Comparison of ENCODE assay signal across 8 cellular contexts in the genomic region with DNA sequence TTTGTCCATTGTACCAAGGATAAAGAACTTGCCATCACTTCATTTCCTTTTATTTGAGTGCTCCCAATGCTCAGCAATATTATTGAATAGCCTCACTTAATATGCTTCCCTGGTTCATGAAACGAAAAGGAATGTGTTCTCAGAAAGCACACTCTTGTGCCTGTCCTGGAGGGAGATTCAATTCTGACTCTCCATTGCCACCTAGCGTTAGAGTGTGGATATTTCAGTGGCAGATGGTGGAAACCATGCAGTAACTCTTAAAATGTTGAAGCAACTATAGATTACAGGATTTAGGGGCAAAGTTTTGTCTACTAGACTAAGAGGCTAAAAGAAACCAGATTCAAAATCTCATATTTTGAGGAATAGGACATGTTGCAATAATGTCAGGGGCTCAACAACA. TPM values are rescaled to one million over a fixed set of nuclear protein-coding genes. Genes with fewer than 3 reads are reported as not detected.
DNase-seq lines count a peak whose midpoint lies in the region; ATAC-seq and TF ChIP-seq lines count a peak whose summit lies in the region.

No MANE protein-coding gene starts in this region.

- H3K4me3 ChIP-seq in foreskin fibroblast (ENCODE audit: low read depth in 1 of 2, low read length in 2 of 2) (no peak overlapping the region), ovary (no peak overlapping the region)

- H3K4me1 ChIP-seq in ovary (ENCODE audit: insufficient read depth): no peaks in the 10 kb centered on the region

- peaks cover 18% of the 10 kb centered on the region for H3K36me3 Mint-ChIP-seq in activated CD4-positive, alpha-beta T cell treated with anti-CD3 and anti-CD28 coated beads, Interleukin-2, amount 10 ng/mL, durations not matched to agents 24 days and 14 days (ENCODE audit: low read depth)

- H3K9me3 ChIP-seq in ovary: no peaks in the 10 kb centered on the region

- in situ Hi-C loops in Caki2 (cut with HindIII; ENCODE audit: low pct_unique_long_range_greater_than_20kb, low sequenced_read_pairs): no loop called here

- H3K36me3 ChIP-seq in ovary: no peaks in the 10 kb centered on the region

- WGBS in ovary, 3 donors: 1 to 3% (median 2%) methylated on average over 2 of the region's 2 CpGs

- TF ChIP-seq EP300 in ovary (IDR thresholded peaks at IDR 0.05): no peak

- H3K27ac ChIP-seq in ovary: no peak overlapping the region

- ATAC-seq in GM19035 (IDR thresholded peaks at IDR 0.05; ENCODE audit: unreplicated experiment) (peak; percentile 50), HG03460 (IDR thresholded peaks at IDR 0.05; ENCODE audit: unreplicated experiment) (no peak)

- no peak for TF ChIP-seq POLR2A in ovary (IDR thresholded peaks at IDR 0.05)

- TF ChIP-seq CTCF in foreskin fibroblast (IDR thresholded peaks at IDR 0.05; ENCODE audit: low read depth, low read length): peak; percentile 54
- TF ChIP-seq CTCF in ovary (IDR thresholded peaks at IDR 0.05): peak; percentile 14 to 36 (median 31)

- peak; percentile 10 for DNase-seq in Caki2 (ENCODE audit: low read depth)
- peak; percentile 17 for DNase-seq in NCI-H146 (lab: John Stamatoyannopoulos, UW)
- DNase-seq in activated CD4-positive, alpha-beta T cell treated with anti-CD3 and anti-CD28 coated beads, Interleukin-2, amount 10 ng/mL, durations not matched to agents 24 days and 14 days: peak; percentile 87
- DNase-seq in foreskin fibroblast: peak in 1 of 2 donors; percentile 69
- peak in 1 of 5 donors; percentile 39 for DNase-seq in ovary
- no peak for DNase-seq in NK-92 treated with Interleukin-12 subunit alpha and Interleukin-12 subunit beta, amount 100 ng/mL, for 24 hours (lab: John Stamatoyannopoulos, UW)

- H3K4me1 Mint-ChIP-seq in activated CD4-positive, alpha-beta T cell treated with anti-CD3 and anti-CD28 coated beads, Interleukin-2, amount 10 ng/mL, durations not matched to agents 24 days and 14 days: peaks cover 48% of the 10 kb centered on the region

- no peaks in the 10 kb centered on the region for H3K9me3 Mint-ChIP-seq in activated CD4-positive, alpha-beta T cell treated with anti-CD3 and anti-CD28 coated beads, Interleukin-2, amount 10 ng/mL, durations not matched to agents 24 days and 14 days

- H3K27ac Mint-ChIP-seq in activated CD4-positive, alpha-beta T cell treated with anti-CD3 and anti-CD28 coated beads, Interleukin-2, amount 10 ng/mL, durations not matched to agents 24 days and 14 days: no peak overlapping the region

- no peaks in the 10 kb centered on the region for H3K27me3 Mint-ChIP-seq in activated CD4-positive, alpha-beta T cell treated with anti-CD3 and anti-CD28 coated beads, Interleukin-2, amount 10 ng/mL, durations not matched to agents 24 days and 14 days

- no peaks in the 10 kb centered on the region for H3K27me3 ChIP-seq in ovary

- no peak overlapping the region for H3K4me3 Mint-ChIP-seq in activated CD4-positive, alpha-beta T cell treated with anti-CD3 and anti-CD28 coated beads, Interleukin-2, amount 10 ng/mL, durations not matched to agents 24 days and 14 days

- intact Hi-C loops in activated CD4-positive, alpha-beta T cell treated with anti-CD3 and anti-CD28 coated beads, Interleukin-2, amount 10 ng/mL, durations not matched to agents 24 days and 14 days (cut with micrococcal nuclease): loop anchor here (5.0 kb wide), 1 partner anchor 87 kb away; no protein-coding TSS in a partner anchor
- intact Hi-C loops in ovary (cut with DNase I): no loop called here

RNA-seq across cellular contexts. Expression of gene GAB3, which starts 36.0 kb away (rescaled TPM):
- 0.14 TPM in 1 of 2 replicates, not detected in the other for total RNA-seq in Caki2 (2014; rRNA removed; shearing (Covaris generic); ENCODE audit: low replicate concordance)
- 3.5 and 3.6 TPM in 2 replicates for total RNA-seq in activated CD4-positive, alpha-beta T cell treated with anti-CD3 and anti-CD28 coated beads, Interleukin-2, amount 10 ng/mL, durations not matched to agents 24 days and 14 days
- 1 to 10 TPM in 5 of 7 donors, under 1 TPM in 2; 0.68 to 2.7 (median 1.1) TPM for total RNA-seq in ovary
- polyA plus RNA-seq in ovary: 1 to 10 TPM in 1 of 2 donors, under 1 TPM in 1; 0.96 to 4.0 TPM

RNA-seq across cellular contexts. Expression of gene DKC1, which starts 47.7 kb away (rescaled TPM):
- total RNA-seq in Caki2 (2014; rRNA removed; shearing (Covaris generic); ENCODE audit: low replicate concordance): 20.4 and 68.5 TPM in 2 replicates
- 183 and 196 TPM in 2 replicates for total RNA-seq in activated CD4-positive, alpha-beta T cell treated with anti-CD3 and anti-CD28 coated beads, Interleukin-2, amount 10 ng/mL, durations not matched to agents 24 days and 14 days
- 10 to 100 TPM; 17.0 to 51.8 (median 34.4) TPM for total RNA-seq in ovary
- 10 to 100 TPM; 25.9 to 60.6 TPM for polyA plus RNA-seq in ovary
